In the genomic region with DNA sequence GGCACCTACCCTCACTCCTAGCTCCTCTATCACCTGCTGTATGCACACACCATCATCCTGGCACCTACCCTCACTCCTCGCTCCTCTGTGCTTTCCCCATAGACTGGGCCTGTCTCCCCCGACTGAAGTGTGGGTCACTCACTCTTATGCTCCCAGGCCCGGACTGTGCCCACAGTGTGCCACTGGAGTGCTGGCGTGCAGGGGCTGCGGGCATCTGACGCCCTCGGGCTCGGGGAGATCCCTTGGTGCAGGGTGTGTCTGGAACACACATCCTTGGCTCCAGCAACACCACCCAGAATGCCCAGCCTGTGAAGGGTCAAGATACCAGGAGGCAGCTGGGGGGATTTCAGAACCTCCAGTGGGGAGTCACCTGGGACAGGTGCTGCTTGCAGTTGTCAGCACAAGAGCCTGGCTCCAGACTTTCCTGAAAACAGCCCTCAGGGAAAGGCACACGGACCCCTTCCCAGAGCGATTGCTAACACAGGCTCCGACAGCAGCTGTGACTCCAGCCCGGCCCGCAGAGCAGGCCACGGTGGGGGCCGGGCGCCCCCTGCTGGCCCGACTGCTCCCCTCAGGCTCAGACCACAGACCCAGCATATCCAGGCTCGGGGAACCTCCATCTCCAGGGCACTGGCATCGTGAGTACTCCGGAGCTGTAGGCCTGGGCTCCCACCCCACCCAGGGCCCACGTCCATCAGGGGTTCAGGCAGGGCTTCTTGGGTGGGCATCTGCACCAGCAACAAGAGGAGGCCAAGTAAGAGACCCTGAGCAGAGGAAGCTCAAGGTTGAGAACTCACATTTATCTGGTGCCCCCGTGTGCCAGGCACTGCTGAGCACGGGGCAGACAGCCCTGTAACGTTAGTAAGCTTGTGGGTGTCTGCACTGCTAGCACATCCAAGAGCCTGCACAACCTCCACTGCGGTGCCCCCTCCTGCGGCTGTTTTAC, we compare ENCODE assay signal across 8 cellular contexts. TPM values are rescaled to one million over a fixed set of nuclear protein-coding genes. Genes with fewer than 3 reads are reported as not detected.
DNase-seq lines count a peak whose midpoint lies in the region; ATAC-seq, FAIRE-seq and TF ChIP-seq lines count a peak whose summit lies in the region.

No MANE protein-coding gene starts in this region.

- peaks cover 24% of the 10 kb centered on the region for H3K36me3 Mint-ChIP-seq in chondrocyte (ENCODE audit: low read depth)

- peaks cover 17% of the 10 kb centered on the region for H3K4me1 Mint-ChIP-seq in chondrocyte (ENCODE audit: low read depth)

- WGBS in lower leg skin, 2 donors = 29 to 35% methylated on average over 26 of the region's 26 CpGs

- no peaks in the 10 kb centered on the region for H3K27me3 Mint-ChIP-seq in chondrocyte (ENCODE audit: low read depth)

- no peak overlapping the region for H3K4me3 Mint-ChIP-seq in chondrocyte (ENCODE audit: unreplicated experiment)

- no peak for TF ChIP-seq POLR2A in lower leg skin (IDR thresholded peaks at IDR 0.05)

- FAIRE-seq in GM18507 (lab: Jason Lieb, UNC) = peak; percentile 73

- peak; percentile 92 for ATAC-seq in HG02943 (IDR thresholded peaks at IDR 0.05; ENCODE audit: low read depth, unreplicated experiment)

- peak overlapping the region; percentile 83 for H3K27ac Mint-ChIP-seq in chondrocyte (ENCODE audit: unreplicated experiment)

- TF ChIP-seq CTCF in chondrocyte (IDR thresholded peaks at IDR 0.05) (peak; percentile 92), lower leg skin (IDR thresholded peaks at IDR 0.05) (peak in 1 of 3 donors; percentile 72)

- intact Hi-C loops in lower leg skin (cut with DNase I; ENCODE audit: low total_unique reads) = loop anchor here (10.0 kb wide), 1 partner anchor 197 kb away; a partner anchor contains a TSS

- DNase-seq in AG08395 (ENCODE audit: low spot score) = peak; percentile 89
- peak; percentile 78 for DNase-seq in GM18507 (ENCODE audit: extremely low spot score, insufficient read length, low read depth)
- DNase-seq in NCI-H2171 treated with DMSO at 0.1 percent for 48 hours (lab: John Stamatoyannopoulos, UW) = peak; percentile 89
- peak; percentile 61 for DNase-seq in activated CD4-positive, alpha-beta T cell treated with anti-CD3 and anti-CD28 coated beads for 1 hour
- DNase-seq in chondrocyte (ENCODE audit: low spot score) = peak; percentile 89
- peak; percentile 67 to 96 for DNase-seq in lower leg skin (ENCODE audit: low spot score in 2 of 2)
- DNase-seq in stimulated activated CD4-positive, alpha-beta T cell treated with anti-CD3 and anti-CD28 coated beads, TNF-alpha, amount 100 ng/mL, for 48 hours (ENCODE audit: low read depth in 3 of 3) = peak; percentile 53 to 59 (median 55)

- H3K4me3 ChIP-seq in lower leg skin (ENCODE audit: low read depth, poor library complexity, severe bottlenecking) = no peak overlapping the region

- no peaks in the 10 kb centered on the region for H3K9me3 Mint-ChIP-seq in chondrocyte (ENCODE audit: low read depth)

RNA-seq across cellular contexts. Expression of a gene that starts 8.6 kb away (rescaled TPM):
- 24.6 to 33.8 TPM (median 33.2 TPM) in 3 replicates for total RNA-seq in chondrocyte
- 10 to 100 TPM; 30.4 to 44.6 (median 36.8) TPM for total RNA-seq in lower leg skin

RNA-seq across cellular contexts. Expression of a gene that starts 24.6 kb away (rescaled TPM):
- total RNA-seq in chondrocyte (10.9 to 12.8 TPM (median 12.6 TPM) in 3 replicates), lower leg skin (1 to 10 TPM in 3 of 4 donors, under 1 TPM in 1; 0.80 to 3.7 (median 2.4) TPM)
